In genomic region chr15:90607361-90607760, GRCh38 we compare ENCODE assay signal across 18 cellular contexts.
DNase-seq lines count a peak whose midpoint lies in the region; ATAC-seq and TF ChIP-seq lines count a peak whose summit lies in the region.
"Had no signal": no experiment of that assay in that cellular context is flagged by ENCODE, and none has a peak within 500 bp of the region (broad histone marks: within the 10 kb centered on the region; RNA-seq: fewer than 3 reads in every experiment).

No MANE protein-coding gene starts in this region.

- peaks cover 14 to 37% (median 27%) of the 10 kb centered on the region in 4 donors for H3K4me1 Mint-ChIP-seq in naive thymus-derived CD8-positive, alpha-beta T cell

- H3K27me3 Mint-ChIP-seq in naive thymus-derived CD8-positive, alpha-beta T cell: no peaks in the 10 kb centered on the region
- H3K27me3 Mint-ChIP-seq: central memory CD8-positive, alpha-beta T cell; stimulated activated naive CD8-positive, alpha-beta T cell treated with anti-CD3 and anti-CD28 coated beads, Interleukin-15, Interleukin-2, amounts not matched to agents 100 ng/mL and 50 ng/mL, for 24 hours had no signal

- TF ChIP-seq POLR2A in suprapubic skin (IDR thresholded peaks at IDR 0.05): no peak

- no peak for TF ChIP-seq CTCF in suprapubic skin (IDR thresholded peaks at IDR 0.05)

- H3K27me3 ChIP-seq in suprapubic skin: no peaks in the 10 kb centered on the region
- H3K27me3 ChIP-seq: BLaER1 treated with 17β-estradiol and CSF1 and Interleukin-3, amounts not matched to agents 10 nM and 100 nM; heart right ventricle had no signal

- H3K4me1 ChIP-seq in suprapubic skin: no peaks in the 10 kb centered on the region

- DNase-seq in DMS153 (lab: John Stamatoyannopoulos, UW) (peak; percentile 71), NCI-H1417 (lab: John Stamatoyannopoulos, UW) (peak; percentile 43 to 95 (median 84)), SHP77 (lab: John Stamatoyannopoulos, UW) (peak; percentile 89 to 91), suprapubic skin (ENCODE audit: low spot score in 2 of 2) (no peak), NCI-H146 (lab: John Stamatoyannopoulos, UW) (no peak), OCI-M2 (lab: John Stamatoyannopoulos, UW; ENCODE audit: unreplicated experiment) (no peak)
- no peak for DNase-seq in naive thymus-derived CD8-positive, alpha-beta T cell
- DNase-seq: activated CD4-positive, alpha-beta T cell treated with anti-CD3 and anti-CD28 coated beads, Interleukin-2, amount 50 U/mL, for 4 hours; activated naive CD4-positive, alpha-beta T cell; heart right ventricle; left cardiac atrium; NCI-H524 had no signal

- H3K36me3 ChIP-seq in suprapubic skin: peaks cover 47% of the 10 kb centered on the region

- no peak overlapping the region for H3K27ac ChIP-seq in suprapubic skin
- H3K27ac ChIP-seq: epithelial cell of prostate, RWPE1 had no signal

- TF ChIP-seq EP300 in suprapubic skin (IDR thresholded peaks at IDR 0.05): no peak

- POLR2A ChIA-PET in naive thymus-derived CD8-positive, alpha-beta T cell (lab: Charles Lee): no interaction called here

- H3K4me3 ChIP-seq in suprapubic skin: no peak overlapping the region
- H3K4me3 ChIP-seq: BLaER1 treated with 17β-estradiol and CSF1 and Interleukin-3, amounts not matched to agents 10 nM and 100 nM; heart right ventricle had no signal

- 91% methylated on average over 9 of the region's 9 CpGs for WGBS in suprapubic skin

- no peaks in the 10 kb centered on the region for H3K9me3 ChIP-seq in suprapubic skin
- H3K9me3 ChIP-seq: BLaER1 treated with 17β-estradiol and CSF1 and Interleukin-3, amounts not matched to agents 10 nM and 100 nM; heart right ventricle had no signal

- no peak for ATAC-seq in naive thymus-derived CD8-positive, alpha-beta T cell
- ATAC-seq in GM19395 (IDR thresholded peaks at IDR 0.05; ENCODE audit: unreplicated experiment): no peak
- ATAC-seq: left cardiac atrium had no signal

- no peak overlapping the region for H3K4me3 Mint-ChIP-seq in naive thymus-derived CD8-positive, alpha-beta T cell
- H3K4me3 Mint-ChIP-seq: central memory CD8-positive, alpha-beta T cell; stimulated activated naive CD8-positive, alpha-beta T cell treated with anti-CD3 and anti-CD28 coated beads, Interleukin-15, Interleukin-2, amounts not matched to agents 100 ng/mL and 50 ng/mL, for 24 hours had no signal

- peaks cover 11 to 67% (median 22%) of the 10 kb centered on the region in 3 donors for H3K36me3 Mint-ChIP-seq in naive thymus-derived CD8-positive, alpha-beta T cell

- H3K9me3 Mint-ChIP-seq in naive thymus-derived CD8-positive, alpha-beta T cell: peaks cover 0 to 1% (median 0%) of the 10 kb centered on the region in 9 donors
- H3K9me3 Mint-ChIP-seq: central memory CD8-positive, alpha-beta T cell; stimulated activated naive CD8-positive, alpha-beta T cell treated with anti-CD3 and anti-CD28 coated beads, Interleukin-15, Interleukin-2, amounts not matched to agents 100 ng/mL and 50 ng/mL, for 24 hours had no signal

- H3K27ac Mint-ChIP-seq in naive thymus-derived CD8-positive, alpha-beta T cell: peak overlapping the region in 7 of 10 donors; percentile 15 to 70 (median 24)
- H3K27ac Mint-ChIP-seq: stimulated activated naive CD8-positive, alpha-beta T cell treated with anti-CD3 and anti-CD28 coated beads, Interleukin-15, Interleukin-2, amounts not matched to agents 100 ng/mL and 50 ng/mL, for 24 hours had no signal

Comparison
In these comparisons a context has a peak if more than half of its experiments do, and no peak if none do; other contexts are left out.
1. DNase-seq: peak in DMS153 (single experiment), NCI-H1417 (3 of 3) and SHP77 (2 of 2); none in naive thymus-derived CD8-positive, alpha-beta T cell (0 of 10), suprapubic skin (0 of 2), NCI-H146 (single experiment) and OCI-M2 (single experiment).